In the genomic region with DNA sequence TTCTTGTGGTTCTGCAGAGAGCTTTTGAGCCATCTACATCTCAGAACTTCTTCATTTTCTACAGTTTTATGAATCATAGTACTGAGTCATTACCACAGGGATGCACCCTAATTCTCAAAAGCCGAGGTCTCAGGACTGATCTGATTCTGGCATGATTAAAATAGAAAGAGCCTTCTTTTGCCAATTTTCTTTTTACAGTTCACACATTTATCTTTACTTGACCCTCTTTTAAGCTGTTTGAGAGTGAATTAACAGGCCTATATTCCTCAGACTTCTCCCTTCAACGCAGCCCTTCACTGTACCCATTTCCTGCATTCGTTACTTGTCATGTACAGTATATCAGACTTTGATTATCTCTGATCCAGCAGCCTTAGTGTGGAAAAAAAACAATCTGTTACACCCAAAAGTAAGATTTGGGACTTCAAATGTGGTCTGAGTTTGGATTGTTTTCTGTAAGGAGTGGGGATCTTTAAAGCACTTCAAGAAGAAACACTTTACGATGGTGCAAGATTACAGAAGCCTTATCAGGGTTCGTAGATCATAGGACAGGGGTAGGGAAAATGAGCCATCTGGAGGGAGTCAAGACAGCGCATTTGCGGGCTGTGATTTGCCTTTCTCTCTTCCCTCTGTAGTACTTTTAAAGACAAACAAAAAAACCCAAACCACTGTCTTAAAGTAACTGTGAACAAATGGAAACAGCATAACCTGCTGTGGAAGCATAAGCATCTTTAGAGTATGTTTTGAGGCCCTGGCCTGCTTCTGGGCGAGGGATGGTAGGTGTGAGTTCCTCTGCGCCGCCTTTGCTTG, we compare ENCODE assay signal across 8 cellular contexts. TPM values are rescaled to one million over a fixed set of nuclear protein-coding genes. Genes with fewer than 3 reads are reported as not detected.
DNase-seq lines count a peak whose midpoint lies in the region; ATAC-seq and TF ChIP-seq lines count a peak whose summit lies in the region.

No MANE protein-coding gene starts in this region.

- CTCF ChIA-PET in BJ (lab: Yijun Ruan, JAX): interaction anchor here (0.7 kb wide), 1 partner anchor 11 kb away, joined by 3 read pairs; no protein-coding TSS in a partner anchor

- no peaks in the 10 kb centered on the region for H3K27me3 ChIP-seq in BJ (ENCODE audit: control insufficient read depth, insufficient read depth, low read length)
- H3K27me3 ChIP-seq in BE2C: no peaks in the 10 kb centered on the region

- H3K36me3 Mint-ChIP-seq in T-helper 2 cell treated with Interferon-gamma antibody and Interleukin-4, amounts not matched to agents 5 μg/mL and 100 μg/mL, for 36 hours (ENCODE audit: low read depth): peaks cover 41% of the 10 kb centered on the region

- H3K4me3 ChIP-seq in BJ (ENCODE audit: low read depth, low read length): no peak overlapping the region
- no peak overlapping the region for H3K4me3 ChIP-seq in fibroblast of mammary gland (ENCODE audit: control insufficient read depth, low read depth, low read length)
- H3K4me3 ChIP-seq in BE2C (ENCODE audit: low read depth, low read length): no peak overlapping the region

- H3K36me3 ChIP-seq in BJ (ENCODE audit: control insufficient read depth, insufficient read depth, low read length) (no peaks in the 10 kb centered on the region), BE2C (no peaks in the 10 kb centered on the region)

- H3K9me3 Mint-ChIP-seq in T-helper 2 cell treated with Interferon-gamma antibody and Interleukin-4, amounts not matched to agents 5 μg/mL and 100 μg/mL, for 36 hours: no peaks in the 10 kb centered on the region

- no peaks in the 10 kb centered on the region for H3K4me1 ChIP-seq in BE2C

- peak overlapping the region; percentile 90 for H3K27ac Mint-ChIP-seq in T-helper 2 cell treated with Interferon-gamma antibody and Interleukin-4, amounts not matched to agents 5 μg/mL and 100 μg/mL, for 36 hours

- no peaks in the 10 kb centered on the region for H3K9me3 ChIP-seq in BE2C

- peak overlapping the region; percentile 57 for H3K4me3 Mint-ChIP-seq in T-helper 2 cell treated with Interferon-gamma antibody and Interleukin-4, amounts not matched to agents 5 μg/mL and 100 μg/mL, for 36 hours

- POLR2A ChIA-PET in BJ (lab: Charles Lee): no interaction called here

- TF ChIP-seq CTCF in BJ (IDR thresholded peaks at IDR 0.05; ENCODE audit: insufficient read depth, low read depth, low read length): no peak
- no peak for TF ChIP-seq CTCF in fibroblast of mammary gland (conservative IDR thresholded peaks at IDR 0.05; ENCODE audit: control insufficient read depth, insufficient read depth, low read depth, low read length)
- no peak for TF ChIP-seq CTCF in BE2C (IDR thresholded peaks at IDR 0.05; ENCODE audit: low read depth, low read length)

- ATAC-seq in GM19324 (IDR thresholded peaks at IDR 0.05; ENCODE audit: low FRiP score, unreplicated experiment) (peak; percentile 56), HG03280 (IDR thresholded peaks at IDR 0.05; ENCODE audit: unreplicated experiment) (peak; percentile 77)

- DNase-seq in BJ (ENCODE audit: low read depth) (peak; percentile 73), fibroblast of mammary gland (ENCODE audit: low read depth) (peak; percentile 92), stromal cell of bone marrow (ENCODE audit: low read depth) (peak; percentile 88), anterior cingulate cortex (lab: John Stamatoyannopoulos, UW) (no peak), BE2C (no peak)
- DNase-seq in T-helper 2 cell treated with Interferon-gamma antibody and Interleukin-4, amounts not matched to agents 5 μg/mL and 100 μg/mL, for 36 hours (ENCODE audit: low spot score): peak; percentile 71

- peaks cover 58% of the 10 kb centered on the region for H3K4me1 Mint-ChIP-seq in T-helper 2 cell treated with Interferon-gamma antibody and Interleukin-4, amounts not matched to agents 5 μg/mL and 100 μg/mL, for 36 hours (ENCODE audit: low read depth)

- H3K27me3 Mint-ChIP-seq in T-helper 2 cell treated with Interferon-gamma antibody and Interleukin-4, amounts not matched to agents 5 μg/mL and 100 μg/mL, for 36 hours (ENCODE audit: low read depth): no peaks in the 10 kb centered on the region

RNA-seq across cellular contexts. Expression of gene GPR183, which starts 15.3 kb away (rescaled TPM):
- 0.31 and 0.37 TPM in 2 replicates for polyA plus RNA-seq in BJ (2011; rRNA removed)
- polyA minus RNA-seq in BJ (2011; rRNA and poly(A)+ RNA removed): 0.14 and 0.21 TPM in 2 replicates
- polyA plus RNA-seq in BE2C (2012; ENCODE audit: insufficient read depth, insufficient read length, low read depth): not detected

Comparison
In these comparisons a context has a peak if more than half of its experiments do, and no peak if none do; other contexts are left out.
1. DNase-seq: peak in BJ (single experiment), T-helper 2 cell treated with Interferon-gamma antibody and Interleukin-4, amounts not matched to agents 5 μg/mL and 100 μg/mL, for 36 hours (single experiment), fibroblast of mammary gland (single experiment) and stromal cell of bone marrow (single experiment); none in anterior cingulate cortex (0 of 58) and BE2C (single experiment).